In the genomic region with DNA sequence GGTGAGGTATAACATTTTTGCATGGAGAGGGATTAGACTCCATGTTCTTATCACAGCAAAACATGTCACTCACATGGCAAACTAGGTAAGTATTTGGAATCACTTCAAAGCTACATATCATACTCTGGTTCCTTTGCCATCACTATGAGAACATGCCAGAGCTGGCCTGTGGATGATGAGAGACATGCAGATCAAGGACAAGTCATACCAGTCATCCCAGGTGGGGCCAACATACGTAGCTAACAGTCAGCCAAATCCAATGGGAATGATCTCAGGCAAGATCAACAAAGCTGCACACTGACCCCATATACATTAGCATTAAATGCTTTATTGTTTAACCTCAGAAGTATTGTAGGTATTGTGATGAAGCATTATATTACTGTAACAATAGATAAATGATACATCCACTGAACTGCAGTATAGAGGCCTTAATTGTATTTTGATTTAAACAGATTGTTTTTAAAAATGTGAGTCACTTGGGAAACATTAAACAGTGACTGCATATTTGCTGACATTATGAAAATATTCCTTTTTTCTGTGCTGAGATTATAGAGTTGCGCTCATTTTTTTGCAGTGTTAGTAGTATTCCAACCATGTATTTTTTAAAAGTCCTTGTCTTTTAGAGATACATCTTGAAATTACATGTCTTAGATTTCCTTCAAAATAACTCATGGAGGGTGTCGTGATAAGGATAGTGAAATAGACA, we compare ENCODE assay signal across 34 cellular contexts. TPM values are rescaled to one million over a fixed set of nuclear protein-coding genes. Genes with fewer than 3 reads are reported as not detected.
"Had no signal": no experiment of that assay in that cellular context is flagged by ENCODE, and none has a peak within 500 bp of the region (broad histone marks: within the 10 kb centered on the region; RNA-seq: fewer than 3 reads in every experiment).

No MANE protein-coding gene starts in this region.

- H3K27ac ChIP-seq: adrenal gland, body of pancreas, KMS-11, SJCRH30, SK-N-MC had no signal

- H3K4me3 ChIP-seq: adrenal gland, body of pancreas, SJCRH30, SK-N-MC had no signal

- H3K4me1 ChIP-seq: adrenal gland, body of pancreas, SJCRH30 had no signal

- H3K9ac ChIP-seq: KMS-11 had no signal

- FAIRE-seq: astrocyte, colon, RCC 7860, TTC549 had no signal

- H3K4me2 ChIP-seq: KMS-11 had no signal

- DNase-seq: activated CD4-positive, alpha-beta T cell treated with anti-CD3 and anti-CD28 coated beads, Interleukin-2, amount 10 ng/mL, durations not matched to agents 24 days and 14 days; activated CD4-positive, alpha-beta T cell treated with anti-CD3 and anti-CD28 coated beads, Interleukin-2, amount 50 U/mL, for 4 hours; activated CD8-positive, alpha-beta T cell treated with anti-CD3 and anti-CD28 coated beads for 36 hours; activated gamma-delta T cell; activated naive CD4-positive, alpha-beta T cell treated with Interleukin-2 at 50 U/mL for 16 hours; activated naive CD8-positive, alpha-beta T cell treated with anti-CD3 and anti-CD28 coated beads, Interleukin-2, amount 10 ng/mL, durations not matched to agents 7 days and 5 days; activated T-cell treated with anti-CD3 and anti-CD28 coated beads, Interleukin-2, amount 50 U/mL, for 24 hours; adrenal gland; body of pancreas; central memory CD4-positive, alpha-beta T cell; NCI-H1105; NCI-H1436; NCI-H1694; NCI-H1930; NCI-H2081 treated with DMSO at 0.1 percent for 48 hours; NCI-H226; NCI-H446 treated with DMSO at 0.1 percent for 48 hours; NCI-H524; NCI-H748 treated with DMSO at 0.1 percent for 48 hours; NK-92 treated with Interleukin-12 subunit alpha and Interleukin-12 subunit beta, amount 100 ng/mL, for 24 hours; PC-3; Right ventricle myocardium superior; SJCRH30 had no signal

- ATAC-seq: activated CD8-positive, alpha-beta T cell treated with anti-CD3 and anti-CD28 coated beads for 36 hours; body of pancreas; PC-3 had no signal

- H3K27me3 ChIP-seq: adrenal gland, body of pancreas, SJCRH30 had no signal

- H3K36me3 ChIP-seq: adrenal gland, SJCRH30 had no signal

- H3K9me3 ChIP-seq: adrenal gland, body of pancreas, SJCRH30 had no signal

RNA-seq across cellular contexts. Expression of gene FSHB, which starts 54.8 kb away (rescaled TPM):
- total RNA-seq: activated CD4-positive, alpha-beta T cell treated with anti-CD3 and anti-CD28 coated beads, Interleukin-2, amount 10 ng/mL, durations not matched to agents 24 days and 14 days; activated CD8-positive, alpha-beta memory T cell treated with anti-CD3 and anti-CD28 coated beads for 36 hours; activated CD8-positive, alpha-beta T cell treated with anti-CD3 and anti-CD28 coated beads for 36 hours; activated naive CD8-positive, alpha-beta T cell treated with anti-CD3 and anti-CD28 coated beads, Interleukin-2, amount 10 ng/mL, durations not matched to agents 7 days and 5 days; activated T-helper 2 cell treated with anti-CD3 and anti-CD28 coated beads, Interferon-gamma antibody, Interleukin-2, Interleukin-4, amounts not matched to agents 10 μg/mL and 5 μg/mL and 100 μg/mL, durations not matched to agents 14 hours and 24 hours and 36 hours; adrenal gland; astrocyte; body of pancreas; cerebellum; LHCN-M2; M059J; PC-3; Right ventricle myocardium superior; SJCRH30 had no signal
- polyA plus RNA-seq: adrenal gland had no signal
